ENCODE assay signal across 8 cellular contexts in genomic region chr18:2985628-2986027, GRCh38. TPM values are rescaled to one million over a fixed set of nuclear protein-coding genes. Genes with fewer than 3 reads are reported as not detected.
DNase-seq lines count a peak whose midpoint lies in the region; ATAC-seq, FAIRE-seq and TF ChIP-seq lines count a peak whose summit lies in the region.

No MANE protein-coding gene starts in this region.

- peak; percentile 57 to 67 (median 60) for ATAC-seq in T-cell (replicated peaks in 1 of 4)
- no peak for ATAC-seq in HG03097 (IDR thresholded peaks at IDR 0.05; ENCODE audit: low FRiP score, unreplicated experiment)

- peak; percentile 9 for DNase-seq in HEK293T (ENCODE audit: extremely low spot score)
- peak in 5 of 34 experiments; percentile 17 to 40 (median 31) for DNase-seq in T-cell
- peak; percentile 50 for DNase-seq in kidney tubule cell (ENCODE audit: low spot score)
- DNase-seq in head of caudate nucleus = no peak
- no peak for DNase-seq in effector CD4-positive, alpha-beta T cell
- no peak for DNase-seq in activated effector memory CD4-positive, alpha-beta T cell treated with anti-CD3 and anti-CD28 coated beads, Interleukin-2, amount 50 U/mL, for 16 hours

- peaks cover 13% of the 10 kb centered on the region for H3K36me3 Mint-ChIP-seq in T-cell

- peak overlapping the region; percentile 44 to 89 for H3K27ac Mint-ChIP-seq in T-cell

- FAIRE-seq in G401.6 (lab: Jason Lieb, UNC) = peak; percentile 85

- H3K4me3 Mint-ChIP-seq in T-cell = peak overlapping the region in 1 of 3 donors; percentile 7

- H3K9me3 Mint-ChIP-seq in T-cell = no peaks in the 10 kb centered on the region

- intact Hi-C loops in head of caudate nucleus (cut with DNase I) = no loop called here

- CTCF ChIA-PET in HEK293T (lab: Yijun Ruan, JAX) (interaction anchor here (0.6 to 1.6 kb wide), 4 partner anchors 12 to 214 kb away, joined by 3 to 4 read pairs (median 3); no protein-coding TSS in a partner anchor), T-cell (lab: Charles Lee) (interaction anchor here (0.6 to 8.5 kb wide), 57 partner anchors 9 to 362 kb away, joined by 3 to 197 read pairs (median 5); partner anchors contain the start of gene MYL12A (in 1 of the 2))

- POLR2A ChIA-PET in HEK293T (lab: Yijun Ruan, JAX) (interaction anchor here (0.9 kb wide), 1 partner anchor 263 kb away, joined by 3 read pairs; no protein-coding TSS in a partner anchor), T-cell (lab: Charles Lee) (interaction anchor here (0.5 to 1.2 kb wide), 10 partner anchors 15 to 463 kb away, joined by 3 to 8 read pairs (median 4); no protein-coding TSS in a partner anchor)

- H3K4me1 Mint-ChIP-seq in T-cell = peaks cover 59 to 80% (median 69%) of the 10 kb centered on the region in 3 donors

- no peaks in the 10 kb centered on the region for H3K27me3 Mint-ChIP-seq in T-cell

TF ChIP-seq in HEK293T, 16 proteins besides CTCF, POLR2A, EP300 and RAD21:
- TF ChIP-seq ZNF384 (IDR thresholded peaks at IDR 0.05) = no peak
- TF ChIP-seq TARDBP (IDR thresholded peaks at IDR 0.05) = no peak
- TF ChIP-seq FOXM1 (IDR thresholded peaks at IDR 0.05; ENCODE audit: borderline replicate concordance) = no peak
- TF ChIP-seq BHLHE40 (IDR thresholded peaks at IDR 0.05; ENCODE audit: borderline replicate concordance) = no peak
- no peak for TF ChIP-seq PKNOX1 (IDR thresholded peaks at IDR 0.05)
- no peak for TF ChIP-seq L3MBTL2 (conservative IDR thresholded peaks at IDR 0.05)
- no peak for TF ChIP-seq ARNT (IDR thresholded peaks at IDR 0.05)
- TF ChIP-seq NFRKB (IDR thresholded peaks at IDR 0.05) = no peak
- no peak for TF ChIP-seq LEF1 (IDR thresholded peaks at IDR 0.05; ENCODE audit: borderline replicate concordance)
- TF ChIP-seq SP1 (IDR thresholded peaks at IDR 0.05) = no peak
- no peak for TF ChIP-seq FOXA1 (IDR thresholded peaks at IDR 0.05)
- TF ChIP-seq HDGF (IDR thresholded peaks at IDR 0.05; ENCODE audit: borderline replicate concordance) = no peak
- no peak for TF ChIP-seq CTBP1 (IDR thresholded peaks at IDR 0.05; ENCODE audit: borderline replicate concordance)
- TF ChIP-seq FOXK2 (IDR thresholded peaks at IDR 0.05) = no peak
- TF ChIP-seq SUZ12 (IDR thresholded peaks at IDR 0.05) = no peak
- TF ChIP-seq ELF4 (IDR thresholded peaks at IDR 0.05) = no peak

RNA-seq across cellular contexts. Expression of gene LPIN2, which starts 27.3 kb away (rescaled TPM):
- 100 to 1,000 TPM in 1 of 5 donors, 10 to 100 TPM in 4; 78.9 to 107 (median 88.8) TPM for total RNA-seq in T-cell

Comparison
In these comparisons a context has a peak if more than half of its experiments do, and no peak if none do; other contexts are left out.
1. DNase-seq: peak in HEK293T (single experiment) and kidney tubule cell (single experiment); none in head of caudate nucleus (0 of 42), effector CD4-positive, alpha-beta T cell (single experiment) and activated effector memory CD4-positive, alpha-beta T cell treated with anti-CD3 and anti-CD28 coated beads, Interleukin-2, amount 50 U/mL, for 16 hours (single experiment).